Comparison of ENCODE assay signal across 13 cellular contexts in the genomic region with DNA sequence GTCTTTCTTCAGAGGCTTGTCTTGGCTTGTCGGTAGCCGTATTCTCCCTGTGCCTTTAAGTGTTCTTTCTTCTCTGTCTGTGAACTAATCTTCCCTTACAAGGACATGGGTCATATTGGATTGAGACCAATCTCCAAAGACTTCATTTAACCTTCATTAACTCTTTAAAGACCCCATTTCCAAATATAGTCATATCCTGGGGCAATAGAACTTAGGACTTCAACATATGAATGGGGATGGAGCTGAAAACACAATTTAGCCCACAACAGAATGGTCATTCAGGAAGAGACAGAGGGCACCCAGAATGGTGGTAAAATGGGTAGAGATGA.
A peak's percentile ranks its signal among the peaks of the same experiment; 100 is the strongest.
DNase-seq lines count a peak whose midpoint lies in the region; ATAC-seq and TF ChIP-seq lines count a peak whose summit lies in the region.
"Had no signal": no experiment of that assay in that cellular context is flagged by ENCODE, and none has a peak within 500 bp of the region (broad histone marks: within the 10 kb centered on the region; RNA-seq: fewer than 3 reads in every experiment).

No MANE protein-coding gene starts in this region.

- POLR2A ChIA-PET in naive thymus-derived CD8-positive, alpha-beta T cell (lab: Charles Lee): no interaction called here

- no peaks in the 10 kb centered on the region for H3K79me2 ChIP-seq in GM23338 (replicated peaks; ENCODE audit: insufficient read depth)

- H3K9me2 ChIP-seq in GM23338 (ENCODE audit: insufficient read depth): peaks cover 9% of the 10 kb centered on the region; the same call in 1 of the 2 replicates

- peak overlapping the region; percentile 94 for H3K27ac Mint-ChIP-seq in T-helper 1 cell treated with Interleukin-12 subunit alpha and Interleukin-12 subunit beta and Interleukin-4 antibody, amounts not matched to agents 30 μg/mL and 1 μg/mL, for 36 hours
- H3K27ac Mint-ChIP-seq in GM23338: no peak overlapping the region
- peak overlapping the region; percentile 98 for H3K27ac Mint-ChIP-seq in activated naive CD8-positive, alpha-beta T cell treated with anti-CD3 and anti-CD28 coated beads, Interleukin-2, amount 50 U/mL, for 24 hours
- peak overlapping the region in 6 of 10 donors; percentile 64 to 83 (median 76) for H3K27ac Mint-ChIP-seq in naive thymus-derived CD8-positive, alpha-beta T cell
- peak overlapping the region in 3 of 6 donors; percentile 42 to 71 (median 44) for H3K27ac Mint-ChIP-seq in immature natural killer cell

- TF ChIP-seq CTCF in GM23338 (conservative IDR thresholded peaks at IDR 0.05; ENCODE audit: low read depth in 2 of 2): no peak

- H3K27me3 ChIP-seq in GM23338 (ENCODE audit: insufficient read depth): no peaks in the 10 kb centered on the region
- H3K27me3 ChIP-seq: right lobe of liver had no signal

- H3K36me3 ChIP-seq in GM23338 (ENCODE audit: insufficient read depth): no peaks in the 10 kb centered on the region
- H3K36me3 ChIP-seq: right lobe of liver had no signal

- H3K4me3 Mint-ChIP-seq in T-helper 1 cell treated with Interleukin-12 subunit alpha and Interleukin-12 subunit beta and Interleukin-4 antibody, amounts not matched to agents 30 μg/mL and 1 μg/mL, for 36 hours: peak overlapping the region; percentile 58
- H3K4me3 Mint-ChIP-seq in GM23338 (no peak overlapping the region), immature natural killer cell (peak overlapping the region in 1 of 5 donors; percentile 41)
- peak overlapping the region; percentile 69 for H3K4me3 Mint-ChIP-seq in activated naive CD8-positive, alpha-beta T cell treated with anti-CD3 and anti-CD28 coated beads, Interleukin-2, amount 50 U/mL, for 24 hours
- H3K4me3 Mint-ChIP-seq in naive thymus-derived CD8-positive, alpha-beta T cell: peak overlapping the region in 3 of 10 donors; percentile 42 to 52 (median 43)

- ATAC-seq in GM23338 (no peak), HG02884 (IDR thresholded peaks at IDR 0.05; ENCODE audit: unreplicated experiment) (no peak)
- no peak for ATAC-seq in activated naive CD8-positive, alpha-beta T cell treated with anti-CD3 and anti-CD28 coated beads, Interleukin-2, amount 50 U/mL, for 24 hours
- no peak for ATAC-seq in naive thymus-derived CD8-positive, alpha-beta T cell
- ATAC-seq: Panc1 had no signal

- no peak overlapping the region for H3K4me3 ChIP-seq in GM23338
- H3K4me3 ChIP-seq: GM23248, right lobe of liver had no signal

- peak overlapping the region; percentile 69; the same call in 1 of the 2 replicates for H2AFZ ChIP-seq in GM23338
- H2AFZ ChIP-seq: GM23248 had no signal

- no peaks in the 10 kb centered on the region for H4K20me1 ChIP-seq in GM23338 (replicated peaks; ENCODE audit: insufficient read depth)

- no peak overlapping the region for H3K27ac ChIP-seq in GM23338 (ENCODE audit: low read depth)
- H3K27ac ChIP-seq: GM23248 had no signal

- peaks cover 8% of the 10 kb centered on the region; the same call in 1 of the 2 replicates for H3K4me1 ChIP-seq in GM23338 (ENCODE audit: insufficient read depth)
- H3K4me1 ChIP-seq: right lobe of liver had no signal

- no peaks in the 10 kb centered on the region for H3F3A ChIP-seq in GM23338 (replicated peaks; ENCODE audit: low read depth)

- DNase-seq in T-helper 1 cell: no peak
- no peak for DNase-seq in GM23338 (ENCODE audit: low spot score)
- no peak for DNase-seq in activated naive CD8-positive, alpha-beta T cell treated with anti-CD3 and anti-CD28 coated beads, Interleukin-2, amount 50 U/mL, for 24 hours
- DNase-seq in naive thymus-derived CD8-positive, alpha-beta T cell: no peak
- no peak for DNase-seq in AML-193 (lab: John Stamatoyannopoulos, UW)
- DNase-seq in immature natural killer cell: no peak
- DNase-seq: hippocampal formation, NCI-H2029 treated with DMSO at 0.1 percent for 48 hours, right lobe of liver had no signal

- H3K9me3 Mint-ChIP-seq in T-helper 1 cell treated with Interleukin-12 subunit alpha and Interleukin-12 subunit beta and Interleukin-4 antibody, amounts not matched to agents 30 μg/mL and 1 μg/mL, for 36 hours: peaks cover 15% of the 10 kb centered on the region
- H3K9me3 Mint-ChIP-seq in GM23338 (no peaks in the 10 kb centered on the region; the same call in 2 of the 3 replicates), immature natural killer cell (peaks cover 0 to 2% (median 0%) of the 10 kb centered on the region in 6 donors)
- peaks cover 3% of the 10 kb centered on the region for H3K9me3 Mint-ChIP-seq in activated naive CD8-positive, alpha-beta T cell treated with anti-CD3 and anti-CD28 coated beads, Interleukin-2, amount 50 U/mL, for 24 hours
- no peaks in the 10 kb centered on the region for H3K9me3 Mint-ChIP-seq in naive thymus-derived CD8-positive, alpha-beta T cell

- peaks cover 12% of the 10 kb centered on the region for H3K36me3 Mint-ChIP-seq in T-helper 1 cell treated with Interleukin-12 subunit alpha and Interleukin-12 subunit beta and Interleukin-4 antibody, amounts not matched to agents 30 μg/mL and 1 μg/mL, for 36 hours (ENCODE audit: low read depth)
- H3K36me3 Mint-ChIP-seq in GM23338 (ENCODE audit: low read depth) (no peaks in the 10 kb centered on the region), immature natural killer cell (no peaks in the 10 kb centered on the region)
- no peaks in the 10 kb centered on the region for H3K36me3 Mint-ChIP-seq in activated naive CD8-positive, alpha-beta T cell treated with anti-CD3 and anti-CD28 coated beads, Interleukin-2, amount 50 U/mL, for 24 hours (ENCODE audit: low read depth)
- no peaks in the 10 kb centered on the region for H3K36me3 Mint-ChIP-seq in naive thymus-derived CD8-positive, alpha-beta T cell

- peaks cover 52% of the 10 kb centered on the region for H3K4me1 Mint-ChIP-seq in T-helper 1 cell treated with Interleukin-12 subunit alpha and Interleukin-12 subunit beta and Interleukin-4 antibody, amounts not matched to agents 30 μg/mL and 1 μg/mL, for 36 hours (ENCODE audit: low read depth)
- H3K4me1 Mint-ChIP-seq in GM23338 (peaks cover 24% of the 10 kb centered on the region), immature natural killer cell (peaks cover 27 to 35% of the 10 kb centered on the region in 2 donors)
- peaks cover 46% of the 10 kb centered on the region for H3K4me1 Mint-ChIP-seq in activated naive CD8-positive, alpha-beta T cell treated with anti-CD3 and anti-CD28 coated beads, Interleukin-2, amount 50 U/mL, for 24 hours
- H3K4me1 Mint-ChIP-seq in naive thymus-derived CD8-positive, alpha-beta T cell: peaks cover 20 to 31% (median 28%) of the 10 kb centered on the region in 4 donors

- H3K4me2 ChIP-seq in GM23338: no peak overlapping the region

- H3K27me3 Mint-ChIP-seq in T-helper 1 cell treated with Interleukin-12 subunit alpha and Interleukin-12 subunit beta and Interleukin-4 antibody, amounts not matched to agents 30 μg/mL and 1 μg/mL, for 36 hours (ENCODE audit: low read depth): no peaks in the 10 kb centered on the region
- H3K27me3 Mint-ChIP-seq in GM23338 (ENCODE audit: insufficient read depth, low read depth, poor library complexity) (no peaks in the 10 kb centered on the region), immature natural killer cell (ENCODE audit: low read depth in 3 of 3) (peaks cover 0 to 3% (median 3%) of the 10 kb centered on the region in 3 donors)
- H3K27me3 Mint-ChIP-seq in activated naive CD8-positive, alpha-beta T cell treated with anti-CD3 and anti-CD28 coated beads, Interleukin-2, amount 50 U/mL, for 24 hours: no peaks in the 10 kb centered on the region
- no peaks in the 10 kb centered on the region for H3K27me3 Mint-ChIP-seq in naive thymus-derived CD8-positive, alpha-beta T cell

TF ChIP-seq in GM23338, 12 proteins besides CTCF, POLR2A, EP300 and RAD21:
- TF ChIP-seq STAT1 (IDR thresholded peaks at IDR 0.05; ENCODE audit: unreplicated experiment) (no peak), POLR2AphosphoS5 (IDR thresholded peaks at IDR 0.05; ENCODE audit: low read depth) (no peak)
- TF ChIP-seq, protein P1, sequence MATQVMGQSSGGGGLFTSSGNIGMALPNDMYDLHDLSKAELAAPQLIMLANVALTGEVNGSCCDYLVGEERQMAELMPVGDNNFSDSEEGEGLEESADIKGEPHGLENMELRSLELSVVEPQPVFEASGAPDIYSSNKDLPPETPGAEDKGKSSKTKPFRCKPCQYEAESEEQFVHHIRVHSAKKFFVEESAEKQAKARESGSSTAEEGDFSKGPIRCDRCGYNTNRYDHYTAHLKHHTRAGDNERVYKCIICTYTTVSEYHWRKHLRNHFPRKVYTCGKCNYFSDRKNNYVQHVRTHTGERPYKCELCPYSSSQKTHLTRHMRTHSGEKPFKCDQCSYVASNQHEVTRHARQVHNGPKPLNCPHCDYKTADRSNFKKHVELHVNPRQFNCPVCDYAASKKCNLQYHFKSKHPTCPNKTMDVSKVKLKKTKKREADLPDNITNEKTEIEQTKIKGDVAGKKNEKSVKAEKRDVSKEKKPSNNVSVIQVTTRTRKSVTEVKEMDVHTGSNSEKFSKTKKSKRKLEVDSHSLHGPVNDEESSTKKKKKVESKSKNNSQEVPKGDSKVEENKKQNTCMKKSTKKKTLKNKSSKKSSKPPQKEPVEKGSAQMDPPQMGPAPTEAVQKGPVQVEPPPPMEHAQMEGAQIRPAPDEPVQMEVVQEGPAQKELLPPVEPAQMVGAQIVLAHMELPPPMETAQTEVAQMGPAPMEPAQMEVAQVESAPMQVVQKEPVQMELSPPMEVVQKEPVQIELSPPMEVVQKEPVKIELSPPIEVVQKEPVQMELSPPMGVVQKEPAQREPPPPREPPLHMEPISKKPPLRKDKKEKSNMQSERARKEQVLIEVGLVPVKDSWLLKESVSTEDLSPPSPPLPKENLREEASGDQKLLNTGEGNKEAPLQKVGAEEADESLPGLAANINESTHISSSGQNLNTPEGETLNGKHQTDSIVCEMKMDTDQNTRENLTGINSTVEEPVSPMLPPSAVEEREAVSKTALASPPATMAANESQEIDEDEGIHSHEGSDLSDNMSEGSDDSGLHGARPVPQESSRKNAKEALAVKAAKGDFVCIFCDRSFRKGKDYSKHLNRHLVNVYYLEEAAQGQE (IDR thresholded peaks at IDR 0.05; ENCODE audit: unreplicated experiment): no peak
